ENCODE assay signal across 8 cellular contexts in the genomic region with DNA sequence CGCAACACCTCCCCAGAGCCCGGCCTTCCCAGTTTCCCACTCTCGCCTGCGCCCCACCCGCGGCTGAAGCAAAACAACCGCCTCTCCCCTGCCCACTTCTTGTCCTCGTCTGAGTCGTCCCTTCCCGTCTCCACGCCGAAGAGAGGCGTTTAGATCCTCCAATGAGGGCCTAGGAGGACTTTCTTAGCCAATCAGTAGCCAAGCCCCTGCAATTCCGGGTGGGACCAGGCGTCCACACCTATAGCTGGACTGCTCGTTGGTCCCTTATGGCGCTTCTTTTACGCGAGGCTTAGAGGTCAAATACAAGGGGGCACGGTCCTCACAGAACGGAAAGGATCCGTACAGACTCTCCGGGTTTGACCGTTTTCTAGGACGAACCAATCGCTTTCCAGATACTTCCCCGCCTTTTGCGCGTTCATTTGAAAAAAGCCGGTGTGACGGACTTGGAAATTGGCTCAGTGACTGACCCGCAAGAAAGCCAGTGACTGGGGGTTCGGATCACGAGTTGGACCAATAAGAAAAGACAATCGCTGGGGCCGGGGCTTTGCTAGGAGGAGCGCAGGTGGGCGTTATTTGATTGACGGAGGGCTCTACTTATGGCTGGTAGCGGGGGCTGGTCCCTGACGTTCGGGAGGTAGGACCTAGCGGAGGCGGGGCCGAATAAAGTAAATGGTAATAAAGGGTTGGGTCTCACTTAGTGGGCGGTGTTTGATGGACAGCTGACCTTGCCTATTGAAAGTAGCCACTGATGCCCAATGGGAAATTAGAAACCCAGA. TPM values are rescaled to one million over a fixed set of nuclear protein-coding genes. Genes with fewer than 3 reads are reported as not detected.
DNase-seq lines count a peak whose midpoint lies in the region; ATAC-seq and TF ChIP-seq lines count a peak whose summit lies in the region.

No MANE protein-coding gene starts in this region.

- ATAC-seq in GM19328 (IDR thresholded peaks at IDR 0.05; ENCODE audit: unreplicated experiment) (peak; percentile 78), HG03469 (IDR thresholded peaks at IDR 0.05; ENCODE audit: unreplicated experiment) (peak; percentile 66)

- H3K9me3 ChIP-seq in BLaER1, result peaks cover 27% of the 10 kb centered on the region

- H3K9ac ChIP-seq in BLaER1, result peak overlapping the region; percentile 82

- peak overlapping the region; percentile 100 for H3K27ac Mint-ChIP-seq in activated CD4-positive, alpha-beta T cell treated with anti-CD3 and anti-CD28 coated beads, Interleukin-2, amount 10 ng/mL, durations not matched to agents 7 days and 5 days

- peaks cover 7% of the 10 kb centered on the region; the same call in 1 of the 2 replicates for H3K36me3 ChIP-seq in BLaER1

- peak overlapping the region; percentile 72 for H3K4me3 ChIP-seq in BLaER1
- peak overlapping the region; percentile 72 for H3K4me3 ChIP-seq in coronary artery

- CTCF ChIA-PET in activated CD4-positive, alpha-beta T cell treated with anti-CD3 and anti-CD28 coated beads, Interleukin-2, amount 10 ng/mL, durations not matched to agents 7 days and 5 days (lab: Charles Lee), result no interaction called here

- no peak for TF ChIP-seq CTCF in coronary artery (IDR thresholded peaks at IDR 0.05)

- H3K27me3 Mint-ChIP-seq in activated CD4-positive, alpha-beta T cell treated with anti-CD3 and anti-CD28 coated beads, Interleukin-2, amount 10 ng/mL, durations not matched to agents 7 days and 5 days, result no peaks in the 10 kb centered on the region

- peak overlapping the region; percentile 81 for H3K4me2 ChIP-seq in BLaER1

- no peaks in the 10 kb centered on the region for H3K27me3 ChIP-seq in BLaER1
- H3K27me3 ChIP-seq in layer of hippocampus (ENCODE audit: control insufficient read depth, insufficient read depth, low read length), result no peaks in the 10 kb centered on the region

- H3K9me3 Mint-ChIP-seq in activated CD4-positive, alpha-beta T cell treated with anti-CD3 and anti-CD28 coated beads, Interleukin-2, amount 10 ng/mL, durations not matched to agents 7 days and 5 days, result peaks cover 8% of the 10 kb centered on the region

- peaks cover 24% of the 10 kb centered on the region for H3K4me1 ChIP-seq in BLaER1

- peaks cover 34% of the 10 kb centered on the region for H3K4me1 Mint-ChIP-seq in activated CD4-positive, alpha-beta T cell treated with anti-CD3 and anti-CD28 coated beads, Interleukin-2, amount 10 ng/mL, durations not matched to agents 7 days and 5 days

- H3K36me3 Mint-ChIP-seq in activated CD4-positive, alpha-beta T cell treated with anti-CD3 and anti-CD28 coated beads, Interleukin-2, amount 10 ng/mL, durations not matched to agents 7 days and 5 days (ENCODE audit: low read depth), result peaks cover 13% of the 10 kb centered on the region

- peak; percentile 99 to 100 for DNase-seq in NCI-H526 (lab: John Stamatoyannopoulos, UW)
- peak; percentile 99 for DNase-seq in activated CD4-positive, alpha-beta T cell treated with anti-CD3 and anti-CD28 coated beads, Interleukin-2, amount 10 ng/mL, durations not matched to agents 7 days and 5 days
- peak; percentile 100 for DNase-seq in coronary artery (ENCODE audit: low spot score)
- peak; percentile 88 to 95 (median 94) for DNase-seq in stimulated activated CD4-positive, alpha-beta T cell treated with anti-CD3 and anti-CD28 coated beads, Interleukin-1b, Interleukin-23, amount 100 ng/mL, for 24 hours (ENCODE audit: low read depth in 4 of 4, low spot score in 1 of 4)

- H4K20me1 ChIP-seq in BLaER1, result peaks cover 43% of the 10 kb centered on the region

- H3K27ac ChIP-seq in BLaER1 (peak overlapping the region; percentile 88), coronary artery (peak overlapping the region; percentile 91 to 93), layer of hippocampus (ENCODE audit: low read depth, low read length) (peak overlapping the region; percentile 100)

- POLR2A ChIA-PET in activated CD4-positive, alpha-beta T cell treated with anti-CD3 and anti-CD28 coated beads, Interleukin-2, amount 10 ng/mL, durations not matched to agents 7 days and 5 days (lab: Charles Lee), result interaction anchor here (0.6 to 1.0 kb wide), 3 partner anchors 24 to 193 kb away, joined by 3 read pairs; a partner anchor contains a TSS

- peak overlapping the region; percentile 96 for H3K4me3 Mint-ChIP-seq in activated CD4-positive, alpha-beta T cell treated with anti-CD3 and anti-CD28 coated beads, Interleukin-2, amount 10 ng/mL, durations not matched to agents 7 days and 5 days

RNA-seq across cellular contexts. Expression of a gene that starts 0.6 kb away (rescaled TPM):
- 10 to 100 TPM; 52.7 to 54.2 TPM for total RNA-seq in activated CD4-positive, alpha-beta T cell treated with anti-CD3 and anti-CD28 coated beads, Interleukin-2, amount 10 ng/mL, durations not matched to agents 7 days and 5 days

Comparison
In these comparisons a context has a peak if more than half of its experiments do, and no peak if none do; other contexts are left out.
1. Peak in every context shown above with its lines: DNase-seq, ATAC-seq, H3K4me3 ChIP-seq and H3K27ac ChIP-seq.